ENCODE assay signal across 38 cellular contexts in genomic region chr7:83020171-83020570, GRCh38.
"Had no signal": no experiment of that assay in that cellular context is flagged by ENCODE, and none has a peak within 500 bp of the region (broad histone marks: within the 10 kb centered on the region; RNA-seq: fewer than 3 reads in every experiment).

No MANE protein-coding gene starts in this region.

- DNase-seq: activated effector memory CD4-positive, alpha-beta T cell treated with anti-CD3 and anti-CD28 coated beads, Interleukin-2, amount 50 U/mL, for 16 hours; activated effector memory CD4-positive, alpha-beta T cell treated with Interleukin-2 at 50 U/mL for 16 hours; activated gamma-delta T cell; activated gamma-delta T cell treated with Interleukin-2 at 50 U/mL for 16 hours; activated naive CD4-positive, alpha-beta T cell; activated naive CD4-positive, alpha-beta T cell treated with anti-CD3 and anti-CD28 coated beads for 36 hours; activated naive CD4-positive, alpha-beta T cell treated with anti-CD3 and anti-CD28 coated beads, Interleukin-2, amount 10 ng/mL, durations not matched to agents 7 days and 5 days; activated naive CD4-positive, alpha-beta T cell treated with anti-CD3 and anti-CD28 coated beads, Interleukin-2, amount 50 U/mL, for 16 hours; activated naive CD4-positive, alpha-beta T cell treated with Interleukin-2 at 50 U/mL for 16 hours; activated naive CD8-positive, alpha-beta T cell treated with anti-CD3 and anti-CD28 coated beads for 36 hours; activated naive CD8-positive, alpha-beta T cell treated with anti-CD3 and anti-CD28 coated beads, Interleukin-2, amount 10 ng/mL, durations not matched to agents 7 days and 5 days; activated naive CD8-positive, alpha-beta T cell treated with anti-CD3 and anti-CD28 coated beads, Interleukin-2, amount 50 U/mL, for 24 hours; activated T-cell treated with anti-CD3 and anti-CD28 coated beads, Interleukin-2, amount 50 U/mL, for 1 hour; activated T-cell treated with anti-CD3 and anti-CD28 coated beads, Interleukin-2, amount 50 U/mL, for 24 hours; activated T-cell treated with anti-CD3 and anti-CD28 coated beads, Interleukin-2, amount 50 U/mL, for 4 hours; activated T-cell treated with anti-CD3 and anti-CD28 coated beads, Interleukin-2, amount 50 U/mL, for 48 hours; activated T-cell treated with anti-CD3 and anti-CD28 coated beads, Interleukin-2, amount 50 U/mL, for 72 hours; adrenal gland; amniotic stem cell; amygdala; anterior cingulate cortex; aorta; body of pancreas; brain microvascular endothelial cell; caudate nucleus; central memory CD4-positive, alpha-beta T cell; cerebellar nuclear complex had no signal

- H3K4me3 ChIP-seq: adrenal gland, ascending aorta, body of pancreas, breast epithelium, cardiac muscle cell had no signal

- H3K36me3 Mint-ChIP-seq: activated naive CD4-positive, alpha-beta T cell treated with anti-CD3 and anti-CD28 coated beads, Interleukin-2, amount 10 ng/mL, durations not matched to agents 7 days and 5 days; activated naive CD4-positive, alpha-beta T cell treated with anti-CD3 and anti-CD28 coated beads, Interleukin-2, amount 50 U/mL, for 24 hours; activated naive CD8-positive, alpha-beta T cell; activated naive CD8-positive, alpha-beta T cell treated with anti-CD3 and anti-CD28 coated beads for 36 hours; activated naive CD8-positive, alpha-beta T cell treated with anti-CD3 and anti-CD28 coated beads, Interleukin-2, amount 10 ng/mL, durations not matched to agents 7 days and 5 days had no signal

- H3K4me3 Mint-ChIP-seq: activated naive CD4-positive, alpha-beta T cell treated with anti-CD3 and anti-CD28 coated beads for 36 hours; activated naive CD4-positive, alpha-beta T cell treated with anti-CD3 and anti-CD28 coated beads, Interleukin-2, amount 10 ng/mL, durations not matched to agents 7 days and 5 days; activated naive CD4-positive, alpha-beta T cell treated with anti-CD3 and anti-CD28 coated beads, Interleukin-2, amount 50 U/mL, for 24 hours; activated naive CD8-positive, alpha-beta T cell; activated naive CD8-positive, alpha-beta T cell treated with anti-CD3 and anti-CD28 coated beads for 36 hours; activated naive CD8-positive, alpha-beta T cell treated with anti-CD3 and anti-CD28 coated beads, Interleukin-2, amount 10 ng/mL, durations not matched to agents 7 days and 5 days; activated naive CD8-positive, alpha-beta T cell treated with anti-CD3 and anti-CD28 coated beads, Interleukin-2, amount 50 U/mL, for 24 hours; activated T-cell treated with anti-CD3 and anti-CD28 coated beads, Interleukin-2, amount 50 U/mL, for 24 hours; activated T-cell treated with anti-CD3 and anti-CD28 coated beads, Interleukin-2, amount 50 U/mL, for 4 hours; activated T-cell treated with anti-CD3 and anti-CD28 coated beads, Interleukin-2, amount 50 U/mL, for 72 hours; activated T-helper 1 cell treated with anti-CD3 and anti-CD28 coated beads, Interleukin-12 subunit alpha, Interleukin-12 subunit beta, Interleukin-2, Interleukin-4 antibody, amounts not matched to agents 30 ng/mL and 10 ng/mL and 1 ng/mL, durations not matched to agents 14 hours and 24 hours and 36 hours; activated T-helper 17 cell treated with anti-CD3 and anti-CD28 coated beads, Interleukin-2, amount 50 U/mL, for 72 hours; brain; central memory CD8-positive, alpha-beta T cell had no signal

- H3K27me3 Mint-ChIP-seq: activated naive CD4-positive, alpha-beta T cell treated with anti-CD3 and anti-CD28 coated beads, Interleukin-2, amount 10 ng/mL, durations not matched to agents 7 days and 5 days; activated naive CD4-positive, alpha-beta T cell treated with anti-CD3 and anti-CD28 coated beads, Interleukin-2, amount 50 U/mL, for 24 hours; activated naive CD8-positive, alpha-beta T cell; activated naive CD8-positive, alpha-beta T cell treated with anti-CD3 and anti-CD28 coated beads for 36 hours; activated naive CD8-positive, alpha-beta T cell treated with anti-CD3 and anti-CD28 coated beads, Interleukin-2, amount 10 ng/mL, durations not matched to agents 7 days and 5 days; activated naive CD8-positive, alpha-beta T cell treated with anti-CD3 and anti-CD28 coated beads, Interleukin-2, amount 50 U/mL, for 24 hours; activated T-cell treated with anti-CD3 and anti-CD28 coated beads, Interleukin-2, amount 50 U/mL, for 24 hours; activated T-helper 17 cell treated with anti-CD3 and anti-CD28 coated beads, Interleukin-2, amount 50 U/mL, for 72 hours; brain; central memory CD8-positive, alpha-beta T cell had no signal

- H3K9me3 Mint-ChIP-seq: activated naive CD8-positive, alpha-beta T cell treated with anti-CD3 and anti-CD28 coated beads, Interleukin-2, amount 10 ng/mL, durations not matched to agents 7 days and 5 days; activated T-helper 1 cell treated with anti-CD3 and anti-CD28 coated beads, Interleukin-12 subunit alpha, Interleukin-12 subunit beta, Interleukin-2, Interleukin-4 antibody, amounts not matched to agents 30 ng/mL and 10 ng/mL and 1 ng/mL, durations not matched to agents 14 hours and 24 hours and 36 hours had no signal

- H3K4me1 Mint-ChIP-seq: activated naive CD4-positive, alpha-beta T cell treated with anti-CD3 and anti-CD28 coated beads, Interleukin-2, amount 10 ng/mL, durations not matched to agents 7 days and 5 days; activated naive CD4-positive, alpha-beta T cell treated with anti-CD3 and anti-CD28 coated beads, Interleukin-2, amount 50 U/mL, for 24 hours; activated naive CD8-positive, alpha-beta T cell treated with anti-CD3 and anti-CD28 coated beads for 36 hours; activated naive CD8-positive, alpha-beta T cell treated with anti-CD3 and anti-CD28 coated beads, Interleukin-2, amount 10 ng/mL, durations not matched to agents 7 days and 5 days; activated naive CD8-positive, alpha-beta T cell treated with anti-CD3 and anti-CD28 coated beads, Interleukin-2, amount 50 U/mL, for 24 hours; activated T-helper 17 cell treated with anti-CD3 and anti-CD28 coated beads, Interleukin-2, amount 50 U/mL, for 72 hours; brain; central memory CD8-positive, alpha-beta T cell had no signal

- H3K27ac Mint-ChIP-seq: activated naive CD4-positive, alpha-beta T cell treated with anti-CD3 and anti-CD28 coated beads for 36 hours; activated naive CD4-positive, alpha-beta T cell treated with anti-CD3 and anti-CD28 coated beads, Interleukin-2, amount 10 ng/mL, durations not matched to agents 7 days and 5 days; activated naive CD4-positive, alpha-beta T cell treated with anti-CD3 and anti-CD28 coated beads, Interleukin-2, amount 50 U/mL, for 24 hours; activated naive CD4-positive, alpha-beta T cell treated with anti-CD3 and anti-CD28 coated beads, Interleukin-2, amount 50 U/mL, for 72 hours; activated naive CD8-positive, alpha-beta T cell; activated naive CD8-positive, alpha-beta T cell treated with anti-CD3 and anti-CD28 coated beads for 36 hours; activated naive CD8-positive, alpha-beta T cell treated with anti-CD3 and anti-CD28 coated beads, Interleukin-2, amount 10 ng/mL, durations not matched to agents 7 days and 5 days; activated naive CD8-positive, alpha-beta T cell treated with anti-CD3 and anti-CD28 coated beads, Interleukin-2, amount 50 U/mL, for 24 hours; activated T-cell treated with anti-CD3 and anti-CD28 coated beads, Interleukin-2, amount 50 U/mL, for 24 hours; activated T-cell treated with anti-CD3 and anti-CD28 coated beads, Interleukin-2, amount 50 U/mL, for 72 hours; activated T-helper 1 cell treated with anti-CD3 and anti-CD28 coated beads, Interleukin-12 subunit alpha, Interleukin-12 subunit beta, Interleukin-2, Interleukin-4 antibody, amounts not matched to agents 30 ng/mL and 10 ng/mL and 1 ng/mL, durations not matched to agents 14 hours and 24 hours and 36 hours; activated T-helper 17 cell treated with anti-CD3 and anti-CD28 coated beads, Interleukin-2, amount 50 U/mL, for 72 hours; activated T-helper 2 cell treated with anti-CD3 and anti-CD28 coated beads, Interferon-gamma antibody, Interleukin-2, Interleukin-4, amounts not matched to agents 10 μg/mL and 5 μg/mL and 100 μg/mL, durations not matched to agents 14 hours and 24 hours and 36 hours; brain had no signal
